Comparison of ENCODE assay signal across 9 cellular contexts in genomic region chr6:14706378-14706929, GRCh38.
DNase-seq lines count a peak whose midpoint lies in the region; ATAC-seq and TF ChIP-seq lines count a peak whose summit lies in the region.
"Had no signal": no experiment of that assay in that cellular context is flagged by ENCODE, and none has a peak within 500 bp of the region (broad histone marks: within the 10 kb centered on the region; RNA-seq: fewer than 3 reads in every experiment).

No MANE protein-coding gene starts in this region.

- no peak overlapping the region for H4K5ac ChIP-seq in mesendoderm (ENCODE audit: low read length)

- no peak overlapping the region for H3K18ac ChIP-seq in mesendoderm (ENCODE audit: low read length)

- H2BK120ac ChIP-seq in mesendoderm (ENCODE audit: low read depth, low read length) = no peak overlapping the region

- peak overlapping the region; percentile 3 for H3K4me3 Mint-ChIP-seq in stimulated activated naive CD8-positive, alpha-beta T cell treated with anti-CD3 and anti-CD28 coated beads, Interleukin-15, Interleukin-2, amounts not matched to agents 100 ng/mL and 50 ng/mL, for 24 hours
- H3K4me3 Mint-ChIP-seq: T-cell had no signal

- H2BK15ac ChIP-seq in mesendoderm (replicated peaks; ENCODE audit: low read depth) = no peak overlapping the region

- H3K23ac ChIP-seq in mesendoderm (ENCODE audit: low read length) = no peak overlapping the region

- H3K4me1 ChIP-seq in body of pancreas (no peaks in the 10 kb centered on the region), mucosa of descending colon (ENCODE audit: low read depth) (no peaks in the 10 kb centered on the region), mesendoderm (ENCODE audit: control insufficient read depth, low read depth, low read length) (no peaks in the 10 kb centered on the region)
- no peaks in the 10 kb centered on the region for H3K4me1 ChIP-seq in effector memory CD4-positive, alpha-beta T cell (ENCODE audit: control insufficient read depth, insufficient read depth, low read length, poor library complexity, severe bottlenecking)

- no peak overlapping the region for H2AK5ac ChIP-seq in mesendoderm (ENCODE audit: low read length)

- H3K9ac ChIP-seq in mesendoderm (ENCODE audit: low read length) = no peak overlapping the region

- H3K79me1 ChIP-seq in mesendoderm (ENCODE audit: low read length) = no peaks in the 10 kb centered on the region

- peak overlapping the region; percentile 88 for H3K27ac Mint-ChIP-seq in stimulated activated naive CD8-positive, alpha-beta T cell treated with anti-CD3 and anti-CD28 coated beads, Interleukin-15, Interleukin-2, amounts not matched to agents 100 ng/mL and 50 ng/mL, for 24 hours
- H3K27ac Mint-ChIP-seq: T-cell had no signal

- H3K4me3 ChIP-seq in body of pancreas (no peak overlapping the region), mucosa of descending colon (no peak overlapping the region), mesendoderm (ENCODE audit: low read length) (no peak overlapping the region)
- no peak overlapping the region for H3K4me3 ChIP-seq in effector memory CD4-positive, alpha-beta T cell (ENCODE audit: insufficient read depth, low read depth, low read length, poor library complexity, severe bottlenecking)

- no peak for TF ChIP-seq POLR2A in body of pancreas (IDR thresholded peaks at IDR 0.05)

- TF ChIP-seq CTCF in body of pancreas (IDR thresholded peaks at IDR 0.05) = no peak
- TF ChIP-seq CTCF in mucosa of descending colon (IDR thresholded peaks at IDR 0.05) = no peak

- H3K4ac ChIP-seq in mesendoderm (ENCODE audit: low read depth, low read length) = no peak overlapping the region

- H3K27me3 Mint-ChIP-seq in stimulated activated naive CD8-positive, alpha-beta T cell treated with anti-CD3 and anti-CD28 coated beads, Interleukin-15, Interleukin-2, amounts not matched to agents 100 ng/mL and 50 ng/mL, for 24 hours = no peaks in the 10 kb centered on the region
- H3K27me3 Mint-ChIP-seq: T-cell had no signal

- in situ Hi-C loops in G401 (cut with HindIII; ENCODE audit: low sequenced_read_pairs) = no loop called here

- no peaks in the 10 kb centered on the region for H3K36me3 Mint-ChIP-seq in stimulated activated naive CD8-positive, alpha-beta T cell treated with anti-CD3 and anti-CD28 coated beads, Interleukin-15, Interleukin-2, amounts not matched to agents 100 ng/mL and 50 ng/mL, for 24 hours (ENCODE audit: low read depth)
- H3K36me3 Mint-ChIP-seq: T-cell had no signal

- H3K4me2 ChIP-seq in mesendoderm (ENCODE audit: low read length) = no peak overlapping the region

- peak; percentile 46 for DNase-seq in activated gamma-delta T cell treated with anti-CD3 and anti-CD28 coated beads, Interleukin-2, amount 50 U/mL, for 16 hours (ENCODE audit: low read depth)
- DNase-seq in activated gamma-delta T cell (lab: John Stamatoyannopoulos, UW) (no peak), body of pancreas (peak; percentile 18 to 62 (median 24)), mucosa of descending colon (peak in 2 of 3 donors; percentile 24 to 64), mesendoderm (no peak), G401 (ENCODE audit: low spot score) (no peak)
- DNase-seq in effector memory CD4-positive, alpha-beta T cell = no peak
- DNase-seq: T-cell had no signal

- H3K9me3 ChIP-seq in body of pancreas (no peaks in the 10 kb centered on the region), mucosa of descending colon (no peaks in the 10 kb centered on the region)
- H3K9me3 ChIP-seq in effector memory CD4-positive, alpha-beta T cell (ENCODE audit: control insufficient read depth, low read length) = no peaks in the 10 kb centered on the region

- H3K79me2 ChIP-seq in mesendoderm (ENCODE audit: control insufficient read depth, insufficient read depth, low read length) = no peaks in the 10 kb centered on the region

- H3K9me3 Mint-ChIP-seq in stimulated activated naive CD8-positive, alpha-beta T cell treated with anti-CD3 and anti-CD28 coated beads, Interleukin-15, Interleukin-2, amounts not matched to agents 100 ng/mL and 50 ng/mL, for 24 hours = no peaks in the 10 kb centered on the region

- H3K56ac ChIP-seq in mesendoderm (ENCODE audit: low read length) = no peak overlapping the region

- ATAC-seq in body of pancreas = peak; percentile 75
- ATAC-seq in mucosa of descending colon = peak; percentile 78

- H3K4me1 Mint-ChIP-seq in stimulated activated naive CD8-positive, alpha-beta T cell treated with anti-CD3 and anti-CD28 coated beads, Interleukin-15, Interleukin-2, amounts not matched to agents 100 ng/mL and 50 ng/mL, for 24 hours (ENCODE audit: low read depth) = peaks cover 56% of the 10 kb centered on the region

- H4K8ac ChIP-seq in mesendoderm (ENCODE audit: low read depth, low read length) = no peak overlapping the region

- 75 to 86% methylated on average over 12 of the region's 12 CpGs for WGBS in body of pancreas, 2 donors
- WGBS in mesendoderm (ENCODE audit: extremely low coverage, insufficient coverage, low lambda C conversion rate) = no CpG with 5 or more reads among the region's 12 CpGs

- H3K27ac ChIP-seq in body of pancreas (no peak overlapping the region), mesendoderm (ENCODE audit: low read depth, low read length) (no peak overlapping the region)
- no peak overlapping the region for H3K27ac ChIP-seq in effector memory CD4-positive, alpha-beta T cell (ENCODE audit: insufficient read depth, low read length, poor library complexity, severe bottlenecking)

- H3K27me3 ChIP-seq in body of pancreas = no peaks in the 10 kb centered on the region
- no peaks in the 10 kb centered on the region for H3K27me3 ChIP-seq in effector memory CD4-positive, alpha-beta T cell (replicated peaks; ENCODE audit: control insufficient read depth, insufficient read depth, low read length, poor library complexity, severe bottlenecking)
- H3K27me3 ChIP-seq in mesendoderm (ENCODE audit: insufficient read depth, low read length, poor library complexity) = no peaks in the 10 kb centered on the region

- H2BK5ac ChIP-seq in mesendoderm (ENCODE audit: low read length) = no peak overlapping the region

- intact Hi-C loops in body of pancreas (cut with DNase I) = no loop called here
- intact Hi-C loops in mucosa of descending colon (cut with DNase I, micrococcal nuclease) = no loop called here

- H3K36me3 ChIP-seq in body of pancreas (replicated peaks in 1 of 2; ENCODE audit: insufficient read depth in 1 of 2, low read depth in 2 of 2) = no peaks in the 10 kb centered on the region
- H3K36me3 ChIP-seq in mucosa of descending colon (ENCODE audit: low read depth) = no peaks in the 10 kb centered on the region
- H3K36me3 ChIP-seq in effector memory CD4-positive, alpha-beta T cell (ENCODE audit: control insufficient read depth, insufficient read depth, low read length) = no peaks in the 10 kb centered on the region
- no peaks in the 10 kb centered on the region for H3K36me3 ChIP-seq in mesendoderm (ENCODE audit: control insufficient read depth, insufficient read depth, low read length)

Comparison
In these comparisons a context has a peak if more than half of its experiments do, and no peak if none do; other contexts are left out.
1. DNase-seq: peak in activated gamma-delta T cell treated with anti-CD3 and anti-CD28 coated beads, Interleukin-2, amount 50 U/mL, for 16 hours (single experiment), body of pancreas (4 of 4) and mucosa of descending colon (2 of 3); none in activated gamma-delta T cell (single experiment), effector memory CD4-positive, alpha-beta T cell (0 of 3), mesendoderm (single experiment) and G401 (single experiment).